9 cellular contexts compared by ENCODE assay signal in genomic region chr3:58334013-58334321, GRCh38. TPM values are rescaled to one million over a fixed set of nuclear protein-coding genes. Genes with fewer than 3 reads are reported as not detected.
DNase-seq lines count a peak whose midpoint lies in the region; ATAC-seq and TF ChIP-seq lines count a peak whose summit lies in the region.
"Had no signal": no experiment of that assay in that cellular context is flagged by ENCODE, and none has a peak within 500 bp of the region (broad histone marks: within the 10 kb centered on the region; RNA-seq: fewer than 3 reads in every experiment).

No MANE protein-coding gene starts in this region.

- H3K4me3 Mint-ChIP-seq in activated CD8-positive, alpha-beta memory T cell treated with anti-CD3 and anti-CD28 coated beads, Interleukin-2, amount 10 ng/mL, durations not matched to agents 7 days and 5 days: peak overlapping the region; percentile 95

- POLR2A ChIA-PET in RWPE1 (lab: Yijun Ruan, JAX; ENCODE audit: low non-redundant PET): interaction anchor here (1.0 kb wide), 1 partner anchor 27 kb away, joined by 3 read pairs; no protein-coding TSS in a partner anchor

- H3K9me3 Mint-ChIP-seq in activated CD8-positive, alpha-beta memory T cell treated with anti-CD3 and anti-CD28 coated beads, Interleukin-2, amount 10 ng/mL, durations not matched to agents 7 days and 5 days (ENCODE audit: low read depth): no peaks in the 10 kb centered on the region

- H3K9me3 ChIP-seq in left lung (no peaks in the 10 kb centered on the region), thoracic aorta (no peaks in the 10 kb centered on the region)

- peaks cover 20% of the 10 kb centered on the region for H3K36me3 Mint-ChIP-seq in activated CD8-positive, alpha-beta memory T cell treated with anti-CD3 and anti-CD28 coated beads, Interleukin-2, amount 10 ng/mL, durations not matched to agents 7 days and 5 days

- H3K27ac ChIP-seq in angular gyrus (ENCODE audit: low read depth, low read length) (peak overlapping the region; percentile 92), left lung (peak overlapping the region in 1 of 2 donors; percentile 92), thoracic aorta (no peak overlapping the region), RWPE1 (no peak overlapping the region)

- H3K4me1 ChIP-seq in left lung (peaks cover 3 to 42% of the 10 kb centered on the region in 2 donors), thoracic aorta (ENCODE audit: control insufficient read depth in 1 of 2, low read depth in 2 of 2) (peaks cover 18 to 27% of the 10 kb centered on the region in 2 donors)

- H3K36me3 ChIP-seq in left lung (no peaks in the 10 kb centered on the region), thoracic aorta (no peaks in the 10 kb centered on the region)

- intact Hi-C loops in left lung (cut with DNase I): loop anchor here in 1 of 2 donors (5.0 kb wide), 1 partner anchor 78 kb away; no protein-coding TSS in a partner anchor

- no peak for ATAC-seq in activated CD8-positive, alpha-beta memory T cell treated with anti-CD3 and anti-CD28 coated beads, Interleukin-2, amount 10 ng/mL, durations not matched to agents 7 days and 5 days
- no peak for ATAC-seq in left lung
- ATAC-seq in thoracic aorta (ENCODE audit: insufficient number of reproducible peaks, low FRiP score, low read depth): no peak
- ATAC-seq in HG02759 (IDR thresholded peaks at IDR 0.05; ENCODE audit: unreplicated experiment): no peak
- ATAC-seq in GM18519 (IDR thresholded peaks at IDR 0.05; ENCODE audit: low FRiP score, unreplicated experiment): no peak

- DNase-seq in activated CD8-positive, alpha-beta memory T cell treated with anti-CD3 and anti-CD28 coated beads, Interleukin-2, amount 10 ng/mL, durations not matched to agents 7 days and 5 days: no peak
- DNase-seq in activated CD8-positive, alpha-beta memory T cell treated with anti-CD3 and anti-CD28 coated beads, Interleukin-2, amount 50 U/mL, for 48 hours: no peak
- no peak for DNase-seq in left lung
- DNase-seq in thoracic aorta (ENCODE audit: low spot score): no peak
- DNase-seq in RWPE1 (ENCODE audit: low spot score): no peak
- DNase-seq: NCI-H1436 had no signal

- no peaks in the 10 kb centered on the region for H3K27me3 ChIP-seq in left lung
- no peaks in the 10 kb centered on the region for H3K27me3 ChIP-seq in thoracic aorta (replicated peaks; ENCODE audit: insufficient read depth)

- CTCF ChIA-PET in activated CD8-positive, alpha-beta memory T cell treated with anti-CD3 and anti-CD28 coated beads, Interleukin-2, amount 10 ng/mL, durations not matched to agents 7 days and 5 days (lab: Charles Lee): interaction anchor here (0.8 to 7.6 kb wide), 11 partner anchors 9 to 159 kb away, joined by 3 to 144 read pairs (median 5); partner anchors contain the start of genes HTD2, KCTD6 and RPP14
- CTCF ChIA-PET in RWPE1 (lab: Yijun Ruan, JAX): interaction anchor here (1.0 kb wide), 1 partner anchor 81 kb away, joined by 4 read pairs; no protein-coding TSS in a partner anchor

- peak overlapping the region; percentile 69 to 86 for H3K4me3 ChIP-seq in left lung
- H3K4me3 ChIP-seq in thoracic aorta: peak overlapping the region; percentile 71

- H3K4me1 Mint-ChIP-seq in activated CD8-positive, alpha-beta memory T cell treated with anti-CD3 and anti-CD28 coated beads, Interleukin-2, amount 10 ng/mL, durations not matched to agents 7 days and 5 days: peaks cover 35% of the 10 kb centered on the region

- TF ChIP-seq CTCF in left lung (IDR thresholded peaks at IDR 0.05): no peak
- no peak for TF ChIP-seq CTCF in thoracic aorta (IDR thresholded peaks at IDR 0.05)
- TF ChIP-seq CTCF in RWPE1 (conservative IDR thresholded peaks at IDR 0.05; ENCODE audit: low read depth): no peak

- peak overlapping the region; percentile 95 for H3K27ac Mint-ChIP-seq in activated CD8-positive, alpha-beta memory T cell treated with anti-CD3 and anti-CD28 coated beads, Interleukin-2, amount 10 ng/mL, durations not matched to agents 7 days and 5 days

- H3K27me3 Mint-ChIP-seq in activated CD8-positive, alpha-beta memory T cell treated with anti-CD3 and anti-CD28 coated beads, Interleukin-2, amount 10 ng/mL, durations not matched to agents 7 days and 5 days: no peaks in the 10 kb centered on the region

RNA-seq across cellular contexts. Expression of gene PXK, which starts 1.3 kb away (rescaled TPM):
- 10 to 100 TPM; 61.7 to 64.7 TPM for total RNA-seq in activated CD8-positive, alpha-beta memory T cell treated with anti-CD3 and anti-CD28 coated beads, Interleukin-2, amount 10 ng/mL, durations not matched to agents 7 days and 5 days
- 10 to 100 TPM; 19.0 to 33.2 TPM for total RNA-seq in left lung
- total RNA-seq in thoracic aorta: 10 to 100 TPM; 22.1 to 34.2 TPM

RNA-seq across cellular contexts. Expression of gene HTD2, which starts 27.6 kb away (rescaled TPM):
- total RNA-seq in activated CD8-positive, alpha-beta memory T cell treated with anti-CD3 and anti-CD28 coated beads, Interleukin-2, amount 10 ng/mL, durations not matched to agents 7 days and 5 days: 1 to 10 TPM; 6.9 to 7.4 TPM
- total RNA-seq in left lung: 1 to 10 TPM; 7.6 to 8.0 TPM
- 10 to 100 TPM in 1 of 2 donors, not detected in 1; 13.9 TPM for total RNA-seq in thoracic aorta

RNA-seq across cellular contexts. Expression of gene RPP14, which starts 27.9 kb away (rescaled TPM):
- total RNA-seq in activated CD8-positive, alpha-beta memory T cell treated with anti-CD3 and anti-CD28 coated beads, Interleukin-2, amount 10 ng/mL, durations not matched to agents 7 days and 5 days: 10 to 100 TPM; 12.9 to 16.9 TPM
- total RNA-seq in left lung (10 to 100 TPM; 12.7 to 15.9 TPM), thoracic aorta (10 to 100 TPM in 1 of 2 donors, 1 to 10 TPM in 1; 5.0 to 10.1 TPM)
